In the genomic region with DNA sequence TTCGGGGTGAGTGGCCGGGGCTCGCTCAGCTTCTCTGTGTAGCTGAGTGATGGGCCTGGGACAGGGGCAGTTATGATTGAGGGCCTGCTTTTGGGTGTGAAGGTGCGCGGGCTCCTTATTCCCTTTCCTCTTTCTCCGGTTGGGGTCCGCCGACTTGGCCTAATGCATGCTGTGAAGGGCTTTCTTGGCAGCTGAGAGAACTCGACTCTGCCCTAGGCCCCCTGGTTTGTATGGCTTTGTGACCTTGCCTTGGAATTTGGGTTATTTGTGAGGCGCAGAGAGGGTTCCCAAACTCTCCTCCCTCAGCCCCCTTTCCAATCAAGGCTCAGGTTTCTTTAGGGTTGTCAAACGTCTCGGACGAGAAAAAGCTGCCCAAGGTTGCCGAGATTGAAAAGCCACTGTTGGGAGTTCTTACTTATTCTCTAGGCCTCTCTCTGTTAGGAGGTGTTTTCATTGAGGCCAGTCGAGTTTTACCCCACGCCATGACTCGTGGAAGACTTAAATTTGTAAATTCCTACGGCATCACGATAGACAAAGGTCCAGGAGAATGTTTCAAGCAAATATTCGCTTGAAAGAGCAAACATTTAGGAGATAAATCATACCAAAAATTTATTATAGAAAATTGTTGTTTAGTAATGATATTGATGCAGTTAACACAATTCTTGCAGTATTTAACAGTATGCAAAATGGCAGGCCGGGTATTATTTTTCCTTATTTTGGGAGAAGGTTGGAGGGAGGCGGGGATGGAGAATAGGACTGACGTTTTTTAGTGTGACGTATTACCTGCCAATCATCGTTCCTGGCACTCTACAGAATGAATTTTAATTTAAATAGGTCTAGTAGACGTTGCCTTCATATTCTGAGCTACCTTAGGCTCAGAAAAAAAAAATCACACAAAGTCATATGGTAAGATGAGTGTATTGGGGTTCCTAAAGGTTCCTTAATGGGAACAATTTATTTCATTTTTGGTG, we compare ENCODE assay signal across 8 cellular contexts. TPM values are rescaled to one million over a fixed set of nuclear protein-coding genes. Genes with fewer than 3 reads are reported as not detected.
DNase-seq lines count a peak whose midpoint lies in the region; ATAC-seq and TF ChIP-seq lines count a peak whose summit lies in the region.

No MANE protein-coding gene starts in this region.

- no peak for TF ChIP-seq CTCF in HCT116 (IDR thresholded peaks at IDR 0.05 in 2 of 3, conservative IDR thresholded peaks at IDR 0.05 in 1 of 3; ENCODE audit: borderline replicate concordance in 1 of 3, insufficient read depth in 1 of 3, low read depth in 2 of 3, low read length in 2 of 3)
- no peak for TF ChIP-seq CTCF in colonic mucosa (IDR thresholded peaks at IDR 0.05)

- POLR2A ChIA-PET in HCT116 (lab: Charles Lee), result interaction anchor here (1.1 kb wide), 2 partner anchors 10 to 420 kb away, joined by 3 read pairs; no protein-coding TSS in a partner anchor

- TF ChIP-seq RAD21 in HCT116 (IDR thresholded peaks at IDR 0.05; ENCODE audit: low read depth), result no peak

- peaks cover 18% of the 10 kb centered on the region for H3K79me1 ChIP-seq in mesenchymal stem cell (replicated peaks; ENCODE audit: low read length, poor library complexity, severe bottlenecking)

- H2AK5ac ChIP-seq in mesenchymal stem cell (ENCODE audit: low read length, severe bottlenecking), result peak overlapping the region; percentile 7

- no peak for TF ChIP-seq POLR2A in HCT116 (IDR thresholded peaks at IDR 0.05; ENCODE audit: borderline replicate concordance, extremely low read depth, insufficient read depth, insufficient read length)

- H3K4me1 ChIP-seq in HCT116 (ENCODE audit: control insufficient read depth in 1 of 2, insufficient read depth in 2 of 2, low read length in 2 of 2) (peaks cover 7 to 17% of the 10 kb centered on the region in 2 experiments), colonic mucosa (peaks cover 5% of the 10 kb centered on the region), mesenchymal stem cell (ENCODE audit: control insufficient read depth, insufficient read depth, low read depth, low read length) (peaks cover 3% of the 10 kb centered on the region), aorta (ENCODE audit: control insufficient read depth in 1 of 2, insufficient read depth in 2 of 2, low read length in 2 of 2) (no peaks in the 10 kb centered on the region)

- RAD21 ChIA-PET in HCT116 (lab: Charles Lee; ENCODE audit: low non-redundant PET in 1 of 2, low total read pairs in 2 of 2, uncharacterized antibody in 2 of 2, unreplicated experiment in 2 of 2), result no interaction called here

- ATAC-seq in HCT116 (peak; percentile 31), aorta (ENCODE audit: low FRiP score) (peak; percentile 62)

- no peaks in the 10 kb centered on the region for H4K20me1 ChIP-seq in HCT116 (ENCODE audit: insufficient read depth)

- CTCF ChIA-PET in HCT116 (lab: Charles Lee), result interaction anchor here (2.7 kb wide), 1 partner anchor 10 kb away, joined by 7 read pairs; no protein-coding TSS in a partner anchor

- H3K9me3 ChIP-seq in HCT116 (ENCODE audit: control insufficient read depth in 1 of 2, insufficient read depth in 1 of 2, low read depth in 1 of 2, low read length in 2 of 2) (peaks cover 0 to 5% of the 10 kb centered on the region in 2 experiments; a peak in 1 of 4 replicates), colonic mucosa (no peaks in the 10 kb centered on the region), mesenchymal stem cell (ENCODE audit: control insufficient read depth, low read length) (no peaks in the 10 kb centered on the region), aorta (ENCODE audit: control insufficient read depth, low read length) (no peaks in the 10 kb centered on the region)

- no peaks in the 10 kb centered on the region for H3K9me2 ChIP-seq in HCT116 (ENCODE audit: insufficient read depth)

- peak overlapping the region; percentile 99 for H4K8ac ChIP-seq in mesenchymal stem cell (ENCODE audit: low read length)

- H3K4ac ChIP-seq in mesenchymal stem cell (ENCODE audit: low read depth in 1 of 2, low read length in 2 of 2), result peak overlapping the region; percentile 60 to 96

- no peak overlapping the region for H2AFZ ChIP-seq in HCT116 (ENCODE audit: low read depth, low read length, poor library complexity, severe bottlenecking)
- peak overlapping the region; percentile 86 for H2AFZ ChIP-seq in mesenchymal stem cell (ENCODE audit: low read depth, low read length)

- H3K27me3 ChIP-seq in HCT116 (ENCODE audit: insufficient read depth, low read length), result no peaks in the 10 kb centered on the region
- H3K27me3 ChIP-seq in colonic mucosa, result no peaks in the 10 kb centered on the region
- H3K27me3 ChIP-seq in mesenchymal stem cell (ENCODE audit: control insufficient read depth in 1 of 2, insufficient read depth in 1 of 2, low read length in 2 of 2), result no peaks in the 10 kb centered on the region
- H3K27me3 ChIP-seq in aorta (ENCODE audit: control insufficient read depth in 1 of 2, insufficient read depth in 2 of 2, low read length in 1 of 2), result no peaks in the 10 kb centered on the region

- peak overlapping the region; percentile 76 to 96 for H3K14ac ChIP-seq in mesenchymal stem cell (ENCODE audit: low read length in 2 of 2)

- no peak overlapping the region for H2BK120ac ChIP-seq in mesenchymal stem cell (ENCODE audit: low read depth, low read length)

- H2BK5ac ChIP-seq in mesenchymal stem cell (ENCODE audit: low read depth, low read length, poor library complexity, severe bottlenecking), result peak overlapping the region; percentile 53

- H3K9ac ChIP-seq in HCT116 (ENCODE audit: low read length) (peak overlapping the region; percentile 93), colonic mucosa (ENCODE audit: low read depth in 2 of 2, low read length in 2 of 2) (peak overlapping the region; percentile 93 to 98), mesenchymal stem cell (ENCODE audit: low read length) (peak overlapping the region; percentile 99)

- H3K4me3 ChIP-seq in HCT116 (replicated peaks in 1 of 2; ENCODE audit: low read depth in 1 of 2, low read length in 2 of 2), result peak overlapping the region; percentile 88 to 95
- peak overlapping the region; percentile 90 for H3K4me3 ChIP-seq in colonic mucosa
- H3K4me3 ChIP-seq in mesenchymal stem cell (ENCODE audit: insufficient read depth in 1 of 2, low read depth in 1 of 2, low read length in 2 of 2), result peak overlapping the region; percentile 85 to 93
- H3K4me3 ChIP-seq in aorta (ENCODE audit: low read length in 2 of 2), result peak overlapping the region; percentile 16 to 84

- DNase-seq in NK-92 treated with Interleukin-12 subunit alpha and Interleukin-12 subunit beta, amount 100 ng/mL, for 24 hours (lab: John Stamatoyannopoulos, UW), result peak; percentile 33
- DNase-seq in NK-92 (lab: John Stamatoyannopoulos, UW; ENCODE audit: unreplicated experiment), result no peak
- peak; percentile 34 for DNase-seq in HCT116 (ENCODE audit: low read depth, low spot score)
- peak; percentile 54 for DNase-seq in NCI-H69 (lab: John Stamatoyannopoulos, UW)
- no peak for DNase-seq in colonic mucosa
- no peak for DNase-seq in mesenchymal stem cell
- no peak for DNase-seq in aorta
- no peak for DNase-seq in superior temporal gyrus (ENCODE audit: extremely low spot score)

- peak overlapping the region; percentile 98 for H3K4me2 ChIP-seq in HCT116 (ENCODE audit: low read length)
- peak overlapping the region; percentile 56 for H3K4me2 ChIP-seq in mesenchymal stem cell (ENCODE audit: low read length, poor library complexity, severe bottlenecking)

- H3K79me2 ChIP-seq in HCT116 (ENCODE audit: insufficient read depth, low read length), result peaks cover 77% of the 10 kb centered on the region

- H3K36me3 ChIP-seq in HCT116 (ENCODE audit: control insufficient read depth in 1 of 2, insufficient read depth in 2 of 2, low read length in 2 of 2), result peaks cover 3% of the 10 kb centered on the region in 2 experiments; a peak in 2 of 4 replicates
- H3K36me3 ChIP-seq in colonic mucosa, result no peaks in the 10 kb centered on the region
- H3K36me3 ChIP-seq in mesenchymal stem cell (ENCODE audit: control insufficient read depth in 1 of 2, insufficient read depth in 2 of 2, low read depth in 1 of 2, low read length in 2 of 2), result peaks cover 0 to 19% of the 10 kb centered on the region in 2 experiments
- no peaks in the 10 kb centered on the region for H3K36me3 ChIP-seq in aorta (ENCODE audit: control insufficient read depth in 1 of 2, insufficient read depth in 2 of 2, low read length in 1 of 2)

- intact Hi-C loops in HCT116 (cut with micrococcal nuclease), result no loop called here
- intact Hi-C loops in colonic mucosa (cut with DNase I), result no loop called here
- intact Hi-C loops in aorta (cut with DNase I), result no loop called here

- peak overlapping the region; percentile 77 for H2BK15ac ChIP-seq in mesenchymal stem cell (ENCODE audit: low read depth, poor library complexity, severe bottlenecking)

- H3K23ac ChIP-seq in mesenchymal stem cell (ENCODE audit: low read length in 2 of 2), result no peak overlapping the region

- H3K27ac ChIP-seq in HCT116 (ENCODE audit: low read depth, low read length), result peak overlapping the region; percentile 82
- H3K27ac ChIP-seq in colonic mucosa, result peak overlapping the region; percentile 97
- peak overlapping the region; percentile 93 for H3K27ac ChIP-seq in mesenchymal stem cell (ENCODE audit: low read length, poor library complexity, severe bottlenecking)
- H3K27ac ChIP-seq in aorta (ENCODE audit: low read depth in 1 of 2, low read length in 2 of 2), result peak overlapping the region; percentile 14 to 39

- 8% methylated on average over 15 of the region's 26 CpGs for WGBS in mesenchymal stem cell
- 9% methylated on average over 26 of the region's 26 CpGs for WGBS in aorta, 2 donors

- H2BK12ac ChIP-seq in mesenchymal stem cell (ENCODE audit: low read length in 2 of 2), result peak overlapping the region in 1 of 2 experiments; percentile 57

- peak overlapping the region; percentile 85 for H4K91ac ChIP-seq in mesenchymal stem cell (ENCODE audit: low read length)

- BruUV-seq in HCT116 (replicated peaks; lab: Mats Ljungman, UMichigan), result TSS peak; percentile 59

- peak overlapping the region; percentile 92 to 94 for H3K18ac ChIP-seq in mesenchymal stem cell (ENCODE audit: low read depth in 1 of 2, low read length in 2 of 2)

TF ChIP-seq in HCT116, 20 proteins besides CTCF, POLR2A, EP300 and RAD21 (continues in another document):
- TF ChIP-seq FOSL1 (IDR thresholded peaks at IDR 0.05; ENCODE audit: low read depth), result no peak
- TF ChIP-seq JUND (IDR thresholded peaks at IDR 0.05), result no peak

RNA-seq across cellular contexts. Expression of a gene that starts 0.7 kb away (rescaled TPM):
- total RNA-seq in HCT116 (2021; ENCODE audit: unreplicated experiment) (36.6 TPM), colonic mucosa (10 to 100 TPM; 55.2 to 57.2 TPM), aorta (10 to 100 TPM; 30.5 to 38.2 TPM)
- polyA plus RNA-seq in HCT116 (2012), result 14.7 and 19.1 TPM in 2 replicates
- 38.5 TPM for polyA plus RNA-seq in mesenchymal stem cell (2013, experiment 1 of 2)
- 39.2 TPM for polyA plus RNA-seq in mesenchymal stem cell (2013, experiment 2 of 2)
- polyA plus RNA-seq in aorta, result 10 to 100 TPM; 10.7 to 15.3 TPM

RNA-seq across cellular contexts. Expression of a gene that starts 0.9 kb away (rescaled TPM):
- total RNA-seq in HCT116 (2021; ENCODE audit: unreplicated experiment) (41.2 TPM), colonic mucosa (10 to 100 TPM; 39.4 to 60.7 TPM), aorta (10 to 100 TPM; 25.0 to 26.0 TPM)
- 13.6 and 20.5 TPM in 2 replicates for polyA plus RNA-seq in HCT116 (2012)
- polyA plus RNA-seq in mesenchymal stem cell (2013, experiment 1 of 2), result 18.4 TPM
- 19.8 TPM for polyA plus RNA-seq in mesenchymal stem cell (2013, experiment 2 of 2)
- 10 to 100 TPM; 20.0 to 25.3 TPM for polyA plus RNA-seq in aorta

Comparison
In these comparisons a context has a peak if more than half of its experiments do, and no peak if none do; other contexts are left out.
1. DNase-seq: peak in NK-92 treated with Interleukin-12 subunit alpha and Interleukin-12 subunit beta, amount 100 ng/mL, for 24 hours (single experiment), HCT116 (single experiment) and NCI-H69 (single experiment); none in NK-92 (single experiment), colonic mucosa (single experiment), mesenchymal stem cell (single experiment), aorta (0 of 2) and superior temporal gyrus (single experiment).
2. H3K27ac ChIP-seq: peak in every context shown above with its lines; median percentile 97 in colonic mucosa; 93 in mesenchymal stem cell; 82 in HCT116; 26 in aorta.
3. Peak in every context shown above with its lines, with median percentiles within 50 percentile points of each other: H3K4me3 ChIP-seq and H3K9ac ChIP-seq.